Comparison of ENCODE assay signal across 1 cellular context in genomic region chr7:5695709-5696345, GRCh38.
TF ChIP-seq lines count a peak whose summit lies in the region.

No MANE protein-coding gene starts in this region.

TF ChIP-seq in SK-N-SH, 30 proteins besides CTCF, POLR2A, EP300 and RAD21 (continued from another document):
- TF ChIP-seq REST (IDR thresholded peaks at IDR 0.05; ENCODE audit: low read depth, low read length) (no peak), MXI1 (IDR thresholded peaks at IDR 0.05; ENCODE audit: low read depth, low read length) (peak; percentile 97), TEAD4 (IDR thresholded peaks at IDR 0.05; ENCODE audit: borderline replicate concordance, insufficient read depth) (no peak), MAX (IDR thresholded peaks at IDR 0.05; ENCODE audit: low read depth) (0 out of 2 replicates have a peak, but pooled peaks have one; percentile 24), EZH2phosphoT487 (IDR thresholded peaks at IDR 0.05; ENCODE audit: borderline replicate concordance, low read depth) (no peak), PBX3 (IDR thresholded peaks at IDR 0.05) (peak; percentile 12; the same call in 1 of the 2 replicates), RXRA (IDR thresholded peaks at IDR 0.05; ENCODE audit: borderline replicate concordance, low read depth) (no peak), JUND (IDR thresholded peaks at IDR 0.05) (no peak), IRF3 (IDR thresholded peaks at IDR 0.05; ENCODE audit: low read depth, low read length) (no peak), YY1 (IDR thresholded peaks at IDR 0.05; ENCODE audit: low read depth) (no peak), SMC3 (IDR thresholded peaks at IDR 0.05; ENCODE audit: low read depth, low read length) (no peak), POLR2AphosphoS5 (IDR thresholded peaks at IDR 0.05; ENCODE audit: low read depth, low read length) (no peak), NFIC (IDR thresholded peaks at IDR 0.05; ENCODE audit: borderline replicate concordance) (no peak), RFX5 (IDR thresholded peaks at IDR 0.05; ENCODE audit: low read length) (no peak), ELF1 (IDR thresholded peaks at IDR 0.05) (no peak), USF1 (IDR thresholded peaks at IDR 0.05; ENCODE audit: borderline replicate concordance, low read depth) (no peak), SIN3A (IDR thresholded peaks at IDR 0.05; ENCODE audit: borderline replicate concordance, low read depth, low read length) (0 out of 2 replicates have a peak, but pooled peaks have one; percentile 29), NRF1 (IDR thresholded peaks at IDR 0.05; ENCODE audit: low read depth, low read length) (no peak), FOXM1 (IDR thresholded peaks at IDR 0.05; ENCODE audit: low read depth) (no peak)
